Comparison of ENCODE assay signal across 1 cellular context in the genomic region with DNA sequence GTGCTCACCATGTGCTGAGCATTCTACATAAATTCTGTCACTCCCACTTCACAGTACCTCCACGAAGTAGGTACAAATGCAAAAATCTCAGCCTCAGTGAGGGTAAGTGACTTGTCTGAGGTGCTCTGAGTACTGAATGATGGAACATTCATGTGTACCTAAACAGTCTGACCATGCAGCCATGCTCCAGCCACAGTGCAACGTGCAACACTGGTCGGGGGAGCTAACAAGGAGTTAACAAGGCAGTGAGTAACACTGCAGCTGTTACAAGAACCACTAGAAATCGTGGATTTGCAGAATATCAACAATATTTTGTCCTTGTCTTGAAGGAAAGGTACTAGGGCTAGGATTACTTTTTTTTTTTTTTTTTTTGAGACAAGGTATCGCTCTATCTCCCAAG.
TF ChIP-seq lines count a peak whose summit lies in the region.

No MANE protein-coding gene starts in this region.

TF ChIP-seq in HepG2, 621 proteins besides CTCF, POLR2A, EP300 and RAD21:
- TF ChIP-seq HNF4A (CRISPR knock-in tag; IDR thresholded peaks at IDR 0.05) (no peak), ZNF652 (CRISPR knock-in tag; IDR thresholded peaks at IDR 0.05; ENCODE audit: borderline replicate concordance, low read depth) (peak; percentile 80), BRCA1 (CRISPR knock-in tag; IDR thresholded peaks at IDR 0.05) (no peak)
